ENCODE assay signal across 17 cellular contexts in the genomic region with DNA sequence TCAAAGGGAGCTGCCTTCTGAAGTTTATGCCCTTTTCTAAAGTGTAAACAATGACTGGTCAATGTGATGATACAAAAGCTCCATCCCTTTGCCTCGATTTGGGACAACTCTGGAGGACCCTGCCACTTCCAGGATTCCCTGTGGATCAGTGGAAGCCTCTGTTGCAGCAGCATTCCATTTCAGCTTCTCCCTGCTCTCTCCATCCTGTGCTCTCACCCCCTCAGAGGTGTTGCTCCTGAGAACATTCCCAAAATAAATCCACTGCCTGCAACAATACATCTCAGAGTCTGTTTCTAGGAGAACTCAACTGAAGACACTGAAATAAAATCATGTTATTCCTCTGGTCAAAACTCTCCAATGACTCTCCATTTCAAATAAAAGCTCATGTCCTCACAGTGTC.
DNase-seq lines count a peak whose midpoint lies in the region; TF ChIP-seq lines count a peak whose summit lies in the region.
"Had no signal": no experiment of that assay in that cellular context is flagged by ENCODE, and none has a peak within 500 bp of the region (broad histone marks: within the 10 kb centered on the region; RNA-seq: fewer than 3 reads in every experiment).

No MANE protein-coding gene starts in this region.

- H3K36me3 ChIP-seq in PC-9 (ENCODE audit: low read depth): no peaks in the 10 kb centered on the region
- H3K36me3 ChIP-seq: BE2C, BLaER1 had no signal

- no peak overlapping the region for H2AFZ ChIP-seq in PC-9

- H3K27me3 ChIP-seq in dorsolateral prefrontal cortex (no peaks in the 10 kb centered on the region), PC-9 (ENCODE audit: insufficient read depth, low read depth) (no peaks in the 10 kb centered on the region)
- H3K27me3 ChIP-seq: BE2C, BLaER1 had no signal

- H3F3A ChIP-seq in PC-9 (ENCODE audit: insufficient read depth, low read depth): no peaks in the 10 kb centered on the region

- CTCF ChIA-PET in PC-9 (lab: Charles Lee): no interaction called here

- intact Hi-C loops in dorsolateral prefrontal cortex (cut with DNase I): no loop called here
- intact Hi-C loops in PC-9 (cut with micrococcal nuclease; ENCODE audit: unreplicated experiment): no loop called here

- H3K27ac ChIP-seq in angular gyrus (ENCODE audit: low read depth, low read length) (peak overlapping the region; percentile 69), dorsolateral prefrontal cortex (peak overlapping the region in 50 of 59 donors; percentile 15 to 85 (median 70)), PC-9 (no peak overlapping the region)
- H3K27ac ChIP-seq: 22Rv1, A549, BLaER1 had no signal

- H3K9me3 ChIP-seq in PC-9 (ENCODE audit: insufficient read depth, low read depth): no peaks in the 10 kb centered on the region
- H3K9me3 ChIP-seq: A549, BE2C, BLaER1, Caco-2 had no signal

- no TSS peak for BruUV-seq in PC-9 (replicated peaks; lab: Mats Ljungman, UMichigan)

- DNase-seq in dorsolateral prefrontal cortex: peak in 1 of 10 donors; percentile 31
- peak; percentile 32 for DNase-seq in putamen (ENCODE audit: low spot score)
- no peak for DNase-seq in PC-9
- no peak for DNase-seq in Ammon's horn (ENCODE audit: low spot score)
- DNase-seq: AML-193; BE2C; C1 segment of cervical spinal cord; Caco-2; Calu3; CD4-positive, CD25-positive, alpha-beta regulatory T cell; CD8-positive, alpha-beta T cell; DMS79 treated with DMSO at 0.1 percent for 48 hours; GF-D8 had no signal

- no peaks in the 10 kb centered on the region for H4K20me1 ChIP-seq in PC-9 (ENCODE audit: insufficient read depth)
- H4K20me1 ChIP-seq: BLaER1 had no signal

- no peaks in the 10 kb centered on the region for H3K4me1 ChIP-seq in PC-9 (replicated peaks; ENCODE audit: insufficient read depth)
- H3K4me1 ChIP-seq: A549, BLaER1, Caco-2 had no signal

- POLR2A ChIA-PET in PC-9 (lab: Charles Lee; ENCODE audit: unreplicated experiment): no interaction called here

- no peak overlapping the region for H3K4me2 ChIP-seq in PC-9
- H3K4me2 ChIP-seq: A549, BLaER1 had no signal

- H3K4me3 ChIP-seq in dorsolateral prefrontal cortex (no peak overlapping the region), PC-9 (no peak overlapping the region)
- H3K4me3 ChIP-seq: A549, BLaER1 had no signal

- H3K9me2 ChIP-seq in PC-9 (ENCODE audit: insufficient read depth): no peaks in the 10 kb centered on the region

- no peaks in the 10 kb centered on the region for H3K79me2 ChIP-seq in PC-9 (ENCODE audit: low read depth)

- TF ChIP-seq CTCF in dorsolateral prefrontal cortex (IDR thresholded peaks at IDR 0.05 in 54 of 56, conservative IDR thresholded peaks at IDR 0.05 in 2 of 56; ENCODE audit: low read depth in 1 of 56, partially characterized antibody in 56 of 56) (no peak), PC-9 (conservative IDR thresholded peaks at IDR 0.05) (no peak)
